22 cellular contexts compared by ENCODE assay signal in the genomic region with DNA sequence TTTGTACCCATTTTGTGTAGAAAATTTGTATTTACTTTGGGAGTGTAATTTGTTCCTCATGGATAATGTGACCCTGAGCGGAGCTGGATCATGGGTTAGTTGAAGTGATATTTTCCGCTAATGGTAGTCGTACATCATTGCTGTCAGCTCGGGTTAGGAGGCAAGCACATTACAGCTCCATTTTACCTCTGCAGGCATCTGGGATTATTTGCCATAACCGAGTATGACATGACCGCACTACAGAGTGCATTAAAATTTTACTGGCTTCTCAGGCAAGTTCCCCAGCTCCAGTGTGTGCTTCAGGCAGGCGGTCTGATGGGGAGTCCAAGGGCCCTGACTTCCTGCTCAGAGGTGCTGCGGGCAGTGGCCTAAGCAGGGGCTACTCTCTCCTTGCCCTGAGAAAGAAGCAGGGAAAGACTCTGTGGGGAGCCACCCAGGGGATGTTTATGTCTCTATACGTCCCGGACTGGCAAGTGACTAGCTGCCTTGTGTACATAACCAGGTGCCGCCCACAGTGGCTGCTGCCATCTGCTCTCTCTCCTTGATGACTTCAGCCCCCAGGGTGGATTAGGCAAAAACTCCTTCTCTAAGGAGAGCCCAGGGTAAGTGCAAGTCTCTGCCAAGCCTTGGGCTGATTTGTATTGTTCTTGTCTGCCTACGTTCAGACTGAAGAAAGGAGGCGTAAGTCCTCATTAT.
DNase-seq lines count a peak whose midpoint lies in the region; ATAC-seq and TF ChIP-seq lines count a peak whose summit lies in the region.
"Had no signal": no experiment of that assay in that cellular context is flagged by ENCODE, and none has a peak within 500 bp of the region (broad histone marks: within the 10 kb centered on the region; RNA-seq: fewer than 3 reads in every experiment).

No MANE protein-coding gene starts in this region.

- no peak overlapping the region for H3K4me3 ChIP-seq in WERI-Rb-1 (ENCODE audit: low read depth, low read length)
- H3K4me3 ChIP-seq: BLaER1, cardiac muscle cell, dorsolateral prefrontal cortex had no signal

- H3K27ac Mint-ChIP-seq in activated CD4-positive, alpha-beta T cell treated with anti-CD3 and anti-CD28 coated beads for 36 hours: no peak overlapping the region
- H3K27ac Mint-ChIP-seq: activated CD4-positive, alpha-beta T cell treated with anti-CD3 and anti-CD28 coated beads, Interleukin-2, amount 10 ng/mL, durations not matched to agents 24 days and 14 days; memory B cell had no signal

- peak overlapping the region; percentile 25 for H3K27ac ChIP-seq in WERI-Rb-1
- H3K27ac ChIP-seq: BLaER1, cardiac muscle cell, dorsolateral prefrontal cortex had no signal

- TF ChIP-seq CTCF in WERI-Rb-1 (IDR thresholded peaks at IDR 0.05; ENCODE audit: low read depth, low read length): no peak

- ATAC-seq in activated CD4-positive, alpha-beta T cell treated with anti-CD3 and anti-CD28 coated beads for 36 hours: no peak
- no peak for ATAC-seq in HG02763 (IDR thresholded peaks at IDR 0.05; ENCODE audit: unreplicated experiment)
- ATAC-seq: HCT116 had no signal

- H3K36me3 Mint-ChIP-seq in activated CD4-positive, alpha-beta T cell treated with anti-CD3 and anti-CD28 coated beads for 36 hours (ENCODE audit: low read depth): no peaks in the 10 kb centered on the region
- H3K36me3 Mint-ChIP-seq: IgD-negative memory B cell, naive B cell had no signal

- peak; percentile 46 to 69 for DNase-seq in NCI-H2081 (lab: John Stamatoyannopoulos, UW)
- no peak for DNase-seq in NCI-H2081 treated with DMSO at 0.1 percent for 48 hours (lab: John Stamatoyannopoulos, UW)
- DNase-seq in NCI-H2227 (lab: John Stamatoyannopoulos, UW; ENCODE audit: unreplicated experiment): peak; percentile 58
- peak; percentile 86 for DNase-seq in WERI-Rb-1
- peak; percentile 63 for DNase-seq in retina
- no peak for DNase-seq in effector CD8-positive, alpha-beta T cell (lab: John Stamatoyannopoulos, UW)
- DNase-seq in activated CD4-positive, alpha-beta T cell treated with anti-CD3 and anti-CD28 coated beads for 36 hours: no peak
- DNase-seq: activated CD4-positive, alpha-beta T cell treated with anti-CD3 and anti-CD28 coated beads, Interleukin-2, amount 10 ng/mL, durations not matched to agents 24 days and 14 days; activated gamma-delta T cell treated with Interleukin-2 at 50 U/mL for 16 hours; erythroblast; naive B cell; NCI-H187 treated with DMSO at 0.1 percent for 48 hours; posterior cingulate gyrus; RPMI8226; stimulated activated CD4-positive, alpha-beta T cell treated with anti-CD3 and anti-CD28 coated beads, Interleukin-4, amount 100 ng/mL, for 1 hour had no signal

- H3K9me3 ChIP-seq in WERI-Rb-1 (ENCODE audit: severe bottlenecking): no peaks in the 10 kb centered on the region

- CTCF ChIA-PET in activated CD4-positive, alpha-beta T cell treated with anti-CD3 and anti-CD28 coated beads for 36 hours (lab: Charles Lee): no interaction called here

- H3K9me3 Mint-ChIP-seq in activated CD4-positive, alpha-beta T cell treated with anti-CD3 and anti-CD28 coated beads for 36 hours (ENCODE audit: low read depth): no peaks in the 10 kb centered on the region
- H3K9me3 Mint-ChIP-seq: activated CD4-positive, alpha-beta T cell treated with anti-CD3 and anti-CD28 coated beads, Interleukin-2, amount 10 ng/mL, durations not matched to agents 24 days and 14 days; IgD-negative memory B cell; memory B cell had no signal

- POLR2A ChIA-PET in activated CD4-positive, alpha-beta T cell treated with anti-CD3 and anti-CD28 coated beads for 36 hours (lab: Charles Lee): no interaction called here

- no peaks in the 10 kb centered on the region for H3K27me3 ChIP-seq in WERI-Rb-1 (ENCODE audit: insufficient read depth, low read depth, severe bottlenecking)
- H3K27me3 ChIP-seq: BLaER1, cardiac muscle cell, dorsolateral prefrontal cortex had no signal

- no peaks in the 10 kb centered on the region for H3K36me3 ChIP-seq in WERI-Rb-1
- H3K36me3 ChIP-seq: cardiac muscle cell had no signal

- no peak overlapping the region for H3K4me3 Mint-ChIP-seq in activated CD4-positive, alpha-beta T cell treated with anti-CD3 and anti-CD28 coated beads for 36 hours
- H3K4me3 Mint-ChIP-seq: activated CD4-positive, alpha-beta T cell treated with anti-CD3 and anti-CD28 coated beads, Interleukin-2, amount 10 ng/mL, durations not matched to agents 24 days and 14 days; IgD-negative memory B cell; memory B cell; naive B cell had no signal

- H3K4me1 Mint-ChIP-seq in activated CD4-positive, alpha-beta T cell treated with anti-CD3 and anti-CD28 coated beads for 36 hours: no peaks in the 10 kb centered on the region
- H3K4me1 Mint-ChIP-seq: activated CD4-positive, alpha-beta T cell treated with anti-CD3 and anti-CD28 coated beads, Interleukin-2, amount 10 ng/mL, durations not matched to agents 24 days and 14 days; IgD-negative memory B cell; memory B cell had no signal

- intact Hi-C loops in activated CD4-positive, alpha-beta T cell treated with anti-CD3 and anti-CD28 coated beads for 36 hours (cut with DNase I, micrococcal nuclease): no loop called here

- H3K27me3 Mint-ChIP-seq in activated CD4-positive, alpha-beta T cell treated with anti-CD3 and anti-CD28 coated beads for 36 hours: no peaks in the 10 kb centered on the region
- H3K27me3 Mint-ChIP-seq: activated CD4-positive, alpha-beta T cell treated with anti-CD3 and anti-CD28 coated beads, Interleukin-2, amount 10 ng/mL, durations not matched to agents 24 days and 14 days; IgD-negative memory B cell; memory B cell; naive B cell had no signal

Comparison
In these comparisons a context has a peak if more than half of its experiments do, and no peak if none do; other contexts are left out.
1. DNase-seq: peak in NCI-H2081 (2 of 2), NCI-H2227 (single experiment), WERI-Rb-1 (single experiment) and retina (single experiment); none in NCI-H2081 treated with DMSO at 0.1 percent for 48 hours (single experiment), effector CD8-positive, alpha-beta T cell (single experiment) and activated CD4-positive, alpha-beta T cell treated with anti-CD3 and anti-CD28 coated beads for 36 hours (single experiment).